In the genomic region with DNA sequence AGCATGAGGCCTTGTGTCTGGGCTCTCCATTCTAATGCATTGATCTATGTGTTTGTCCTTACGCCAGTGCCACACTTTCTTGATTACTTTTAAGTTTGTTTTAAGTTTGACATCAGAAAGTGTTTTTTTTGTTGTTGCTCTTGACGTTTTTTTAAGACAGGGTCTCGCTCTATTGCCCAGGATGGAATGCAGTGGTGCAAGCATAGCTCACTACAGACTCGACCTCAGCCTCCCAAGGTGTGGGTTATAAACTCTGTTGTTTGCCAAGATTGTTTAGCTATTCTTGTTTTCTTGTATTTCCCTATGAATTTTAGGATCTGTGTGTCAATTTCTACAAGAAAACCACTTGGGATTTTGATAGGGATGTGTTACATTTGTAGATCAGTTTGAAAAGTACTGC, we compare ENCODE assay signal across 8 cellular contexts.
"Had no signal": no experiment of that assay in that cellular context is flagged by ENCODE, and none has a peak within 500 bp of the region (broad histone marks: within the 10 kb centered on the region; RNA-seq: fewer than 3 reads in every experiment).

No MANE protein-coding gene starts in this region.

- H3K4me3 ChIP-seq: GM23248, K562 had no signal

- ATAC-seq: HepG2, K562 had no signal

- H3K27ac ChIP-seq: GM23248, HL-60 had no signal

- DNase-seq: GM23248, GOT3, H7, HCEC 1CT, IMR-90 had no signal
